ENCODE assay signal across 18 cellular contexts in genomic region chr9:94680621-94681020, GRCh38. TPM values are rescaled to one million over a fixed set of nuclear protein-coding genes. Genes with fewer than 3 reads are reported as not detected.
DNase-seq lines count a peak whose midpoint lies in the region; ATAC-seq and TF ChIP-seq lines count a peak whose summit lies in the region.
"Had no signal": no experiment of that assay in that cellular context is flagged by ENCODE, and none has a peak within 500 bp of the region (broad histone marks: within the 10 kb centered on the region; RNA-seq: fewer than 3 reads in every experiment).

No MANE protein-coding gene starts in this region.

- H3K9me3 ChIP-seq in PC-3 (ENCODE audit: low read length) (no peaks in the 10 kb centered on the region), hepatocyte (ENCODE audit: low read depth) (no peaks in the 10 kb centered on the region), osteoblast (ENCODE audit: low read depth, low read length) (no peaks in the 10 kb centered on the region), spleen (no peaks in the 10 kb centered on the region)
- H3K9me3 ChIP-seq: SJSA1 had no signal

- H3K4me3 ChIP-seq in ACC112 (ENCODE audit: low read depth, low read length) (no peak overlapping the region), PC-3 (ENCODE audit: low read length) (no peak overlapping the region), hepatocyte (no peak overlapping the region), osteoblast (ENCODE audit: insufficient read depth, low read length) (no peak overlapping the region), spleen (no peak overlapping the region)
- H3K4me3 ChIP-seq: SJSA1 had no signal

- H4K20me1 ChIP-seq in PC-3 (ENCODE audit: low read length) (no peaks in the 10 kb centered on the region), hepatocyte (ENCODE audit: insufficient read depth, poor library complexity, severe bottlenecking) (no peaks in the 10 kb centered on the region), osteoblast (ENCODE audit: insufficient read depth, low read length) (no peaks in the 10 kb centered on the region)

- BruUV-seq in PC-3 (replicated peaks; lab: Mats Ljungman, UMichigan): no TSS peak

- H3K79me2 ChIP-seq in ACC112 (ENCODE audit: control insufficient read depth, insufficient read depth, low read length, unreplicated experiment) (no peaks in the 10 kb centered on the region), PC-3 (ENCODE audit: low read length) (no peaks in the 10 kb centered on the region), hepatocyte (no peaks in the 10 kb centered on the region), osteoblast (ENCODE audit: insufficient read depth, low read length) (no peaks in the 10 kb centered on the region)

- no peak overlapping the region for H3K4me2 ChIP-seq in PC-3 (ENCODE audit: low read length)
- no peak overlapping the region for H3K4me2 ChIP-seq in hepatocyte
- H3K4me2 ChIP-seq in osteoblast (ENCODE audit: insufficient read depth, low read length): no peak overlapping the region

- intact Hi-C loops in PC-3 (cut with micrococcal nuclease) (loop anchor here (1.0 to 5.0 kb wide), 2 partner anchors 102 to 451 kb away; no protein-coding TSS in a partner anchor), spleen (cut with DNase I; ENCODE audit: low total_unique reads) (no loop called here)

- peak overlapping the region; percentile 39 for H2AFZ ChIP-seq in ACC112 (ENCODE audit: low read length, unreplicated experiment)
- H2AFZ ChIP-seq in PC-3 (ENCODE audit: low read length): peak overlapping the region; percentile 27
- H2AFZ ChIP-seq in hepatocyte: peak overlapping the region; percentile 1
- H2AFZ ChIP-seq in osteoblast (ENCODE audit: low read length): peak overlapping the region; percentile 70

- H3K9ac ChIP-seq in PC-3 (ENCODE audit: low read length): no peak overlapping the region

- CTCF ChIA-PET in PC-3 (lab: Charles Lee): interaction anchor here (0.9 to 2.4 kb wide), 5 partner anchors 12 to 487 kb away, joined by 3 to 8 read pairs (median 5); no protein-coding TSS in a partner anchor

- POLR2A ChIA-PET in PC-3 (lab: Charles Lee; ENCODE audit: unreplicated experiment): interaction anchor here (0.5 kb wide), 1 partner anchor 125 kb away, joined by 5 read pairs; no protein-coding TSS in a partner anchor

- H3K9me2 ChIP-seq in PC-3 (replicated peaks; ENCODE audit: low read length): no peaks in the 10 kb centered on the region
- no peaks in the 10 kb centered on the region for H3K9me2 ChIP-seq in hepatocyte (replicated peaks; ENCODE audit: insufficient read depth)

- ATAC-seq in PC-3 (no peak), GM19023 (IDR thresholded peaks at IDR 0.05; ENCODE audit: unreplicated experiment) (no peak), GM18873 (IDR thresholded peaks at IDR 0.05; ENCODE audit: low FRiP score, unreplicated experiment) (no peak), HG03439 (IDR thresholded peaks at IDR 0.05; ENCODE audit: unreplicated experiment) (no peak)

- H3K27me3 ChIP-seq in ACC112 (ENCODE audit: insufficient read depth, low read length) (no peaks in the 10 kb centered on the region), PC-3 (ENCODE audit: low read length) (no peaks in the 10 kb centered on the region), hepatocyte (no peaks in the 10 kb centered on the region), osteoblast (ENCODE audit: insufficient read depth, low read length) (no peaks in the 10 kb centered on the region), spleen (replicated peaks in 1 of 7) (no peaks in the 10 kb centered on the region)
- H3K27me3 ChIP-seq: SJSA1 had no signal

- no peak for DNase-seq in PC-3
- no peak for DNase-seq in hepatocyte (ENCODE audit: low spot score)
- DNase-seq in osteoblast (ENCODE audit: insufficient read length, low spot score, missing footprints): no peak
- no peak for DNase-seq in spleen
- DNase-seq: DMS53, EL, GF-D8, NCI-H1105 treated with DMSO at 0.1 percent for 48 hours, NCI-H524 treated with DMSO at 0.1 percent for 48 hours, NCI-H82 had no signal

- WGBS in hepatocyte (ENCODE audit: low lambda C conversion rate, missing lambda C conversion rate): 83% methylated on average over 2 of the region's 2 CpGs
- 66 to 73% (median 68%) methylated on average over 2 of the region's 2 CpGs for WGBS in spleen, 5 donors

- H3K36me3 ChIP-seq in ACC112 (ENCODE audit: insufficient read depth, low read length): no peaks in the 10 kb centered on the region
- H3K36me3 ChIP-seq in PC-3 (ENCODE audit: low read depth, low read length): no peaks in the 10 kb centered on the region
- H3K36me3 ChIP-seq in hepatocyte (replicated peaks; ENCODE audit: insufficient read depth, low read depth): no peaks in the 10 kb centered on the region
- no peaks in the 10 kb centered on the region for H3K36me3 ChIP-seq in osteoblast (ENCODE audit: insufficient read depth, low read length)
- H3K36me3 ChIP-seq in spleen: no peaks in the 10 kb centered on the region
- H3K36me3 ChIP-seq: SJSA1 had no signal

- no peak for TF ChIP-seq CTCF in PC-3 (conservative IDR thresholded peaks at IDR 0.05; ENCODE audit: low read depth, low read length)
- no peak for TF ChIP-seq CTCF in hepatocyte (IDR thresholded peaks at IDR 0.05; ENCODE audit: poor library complexity)
- no peak for TF ChIP-seq CTCF in osteoblast (IDR thresholded peaks at IDR 0.05; ENCODE audit: extremely low read depth, low read depth, low read length)
- no peak for TF ChIP-seq CTCF in spleen (IDR thresholded peaks at IDR 0.05 in 8 of 11, conservative IDR thresholded peaks at IDR 0.05 in 3 of 11)

- peaks cover 3% of the 10 kb centered on the region for H3K4me1 ChIP-seq in ACC112 (ENCODE audit: control insufficient read depth, insufficient read depth, low read length, unreplicated experiment)
- peaks cover 4% of the 10 kb centered on the region; the same call in 1 of the 2 replicates for H3K4me1 ChIP-seq in PC-3 (ENCODE audit: insufficient read depth, low read length)
- peaks cover 4% of the 10 kb centered on the region for H3K4me1 ChIP-seq in hepatocyte (ENCODE audit: insufficient read depth)
- H3K4me1 ChIP-seq in osteoblast (ENCODE audit: insufficient read depth, low read length): peaks cover 15% of the 10 kb centered on the region
- H3K4me1 ChIP-seq in spleen: no peaks in the 10 kb centered on the region

- H3K27ac ChIP-seq in ACC112 (ENCODE audit: low read depth, low read length) (no peak overlapping the region), PC-3 (ENCODE audit: low read length) (no peak overlapping the region), hepatocyte (peak overlapping the region; percentile 14), osteoblast (ENCODE audit: low read depth, low read length) (no peak overlapping the region), spleen (no peak overlapping the region)
- H3K27ac ChIP-seq: 22Rv1, C4-2B, SJSA1 had no signal

- TF ChIP-seq POLR2A in spleen (IDR thresholded peaks at IDR 0.05): no peak

- no peaks in the 10 kb centered on the region for H3F3A ChIP-seq in PC-3 (ENCODE audit: low read length, unreplicated experiment)

RNA-seq across cellular contexts. Expression of gene FBP1, which starts 41.3 kb away (rescaled TPM):
- 40.4 and 48.1 TPM in 2 replicates for total RNA-seq in PC-3 (2014; rRNA removed)
- total RNA-seq in hepatocyte: 24.0 and 31.2 TPM in 2 replicates
- 38.4 and 65.3 TPM in 2 replicates for polyA plus RNA-seq in hepatocyte
- 0.72 TPM in 1 of 2 replicates, not detected in the other for total RNA-seq in osteoblast
- 10 to 100 TPM in 6 of 7 donors, 1 to 10 TPM in 1; 9.4 to 22.3 (median 14.1) TPM for total RNA-seq in spleen
- 10 to 100 TPM in 1 of 3 donors, 1 to 10 TPM in 2; 7.9 to 57.4 (median 9.8) TPM for polyA plus RNA-seq in spleen
- total RNA-seq: SJSA1 had no signal
- polyA plus RNA-seq: AG04450 had no signal

RNA-seq across cellular contexts. Expression of gene AOPEP, which starts 45.9 kb away (rescaled TPM):
- total RNA-seq in PC-3 (2014; rRNA removed) (23.1 and 28.7 TPM in 2 replicates), hepatocyte (82.1 and 101 TPM in 2 replicates), osteoblast (109 and 131 TPM in 2 replicates), spleen (10 to 100 TPM; 41.0 to 86.1 (median 63.7) TPM)
- polyA plus RNA-seq in hepatocyte (81.3 and 82.8 TPM in 2 replicates), spleen (10 to 100 TPM; 14.8 to 29.5 (median 17.2) TPM)

Comparison
In these comparisons a context has a peak if more than half of its experiments do, and no peak if none do; other contexts are left out.
1. H2AFZ ChIP-seq: peak in every context shown above with its lines; median percentile 70 in osteoblast; 39 in ACC112; 27 in PC-3; 1 in hepatocyte.